14 cellular contexts compared by ENCODE assay signal in the genomic region with DNA sequence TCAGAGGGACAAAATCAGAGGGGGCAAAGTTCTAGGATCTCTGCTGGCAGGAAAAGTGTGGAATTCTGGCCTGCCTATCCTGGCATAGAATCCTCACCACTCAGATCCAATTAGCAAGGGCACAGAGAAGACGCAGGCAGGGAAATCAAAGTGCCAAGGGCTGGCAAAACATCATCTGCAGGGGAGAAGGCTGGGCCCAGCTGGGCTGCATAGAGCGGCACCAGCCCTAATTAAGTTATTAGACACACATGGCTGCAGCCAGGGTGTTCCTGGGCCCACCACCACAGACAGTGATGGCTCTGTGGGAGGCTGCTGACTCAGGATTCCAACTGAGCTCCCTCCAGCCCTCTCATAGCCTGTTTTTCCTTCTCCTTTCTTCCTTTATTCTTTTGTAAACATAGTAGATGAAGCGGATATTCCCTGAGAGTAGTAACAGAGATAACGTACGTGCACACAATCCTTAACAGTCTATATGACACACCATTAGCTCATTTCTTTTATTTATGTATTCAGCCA.
DNase-seq lines count a peak whose midpoint lies in the region; TF ChIP-seq lines count a peak whose summit lies in the region.
"Had no signal": no experiment of that assay in that cellular context is flagged by ENCODE, and none has a peak within 500 bp of the region (broad histone marks: within the 10 kb centered on the region; RNA-seq: fewer than 3 reads in every experiment).

No MANE protein-coding gene starts in this region.

- H3K36me3 Mint-ChIP-seq in progenitor cell of endocrine pancreas (ENCODE audit: insufficient read depth) = peaks cover 6% of the 10 kb centered on the region
- H3K36me3 Mint-ChIP-seq in activated T-cell treated with anti-CD3 and anti-CD28 coated beads, Interleukin-2, amount 50 U/mL, for 24 hours (ENCODE audit: low read depth) = no peaks in the 10 kb centered on the region

- TF ChIP-seq POLR2A in testis (IDR thresholded peaks at IDR 0.05) = no peak

- WGBS in testis, 2 donors = 78 to 79% methylated on average over 5 of the region's 5 CpGs

- TF ChIP-seq CTCF in dorsolateral prefrontal cortex (IDR thresholded peaks at IDR 0.05 in 54 of 56, conservative IDR thresholded peaks at IDR 0.05 in 2 of 56; ENCODE audit: low read depth in 1 of 56, partially characterized antibody in 56 of 56) (no peak), progenitor cell of endocrine pancreas (IDR thresholded peaks at IDR 0.05; ENCODE audit: unreplicated experiment) (no peak), testis (IDR thresholded peaks at IDR 0.05) (no peak)

- H3K4me1 ChIP-seq in testis = no peaks in the 10 kb centered on the region
- H3K4me1 ChIP-seq: right lobe of liver had no signal

- H3K27me3 Mint-ChIP-seq in progenitor cell of endocrine pancreas = no peaks in the 10 kb centered on the region
- no peaks in the 10 kb centered on the region for H3K27me3 Mint-ChIP-seq in activated T-cell treated with anti-CD3 and anti-CD28 coated beads, Interleukin-2, amount 50 U/mL, for 24 hours
- H3K27me3 Mint-ChIP-seq: activated T-helper 17 cell treated with anti-CD3 and anti-CD28 coated beads, Interleukin-2, amount 50 U/mL, for 72 hours had no signal

- peak overlapping the region in 2 of 59 donors; percentile 3 to 13 for H3K27ac ChIP-seq in dorsolateral prefrontal cortex
- H3K27ac ChIP-seq in testis = no peak overlapping the region
- H3K27ac ChIP-seq: brain microvascular endothelial cell, right lobe of liver had no signal

- H3K36me3 ChIP-seq in testis (ENCODE audit: low read depth, missing control alignments) = no peaks in the 10 kb centered on the region
- H3K36me3 ChIP-seq: brain microvascular endothelial cell, right lobe of liver had no signal

- peak; percentile 27 for DNase-seq in NCI-H1092 (lab: John Stamatoyannopoulos, UW)
- peak; percentile 98 for DNase-seq in NCI-H69 (lab: John Stamatoyannopoulos, UW)
- DNase-seq in dorsolateral prefrontal cortex = peak in 6 of 10 donors; percentile 14 to 58 (median 42)
- no peak for DNase-seq in progenitor cell of endocrine pancreas (ENCODE audit: low spot score, unreplicated experiment)
- no peak for DNase-seq in testis
- DNase-seq in activated T-cell treated with anti-CD3 and anti-CD28 coated beads, Interleukin-2, amount 50 U/mL, for 24 hours = no peak
- no peak for DNase-seq in HPDE6-E6E7 (ENCODE audit: extremely low spot score)
- DNase-seq: activated CD4-positive, alpha-beta T cell treated with anti-CD3 and anti-CD28 coated beads, Interleukin-2, amount 50 U/mL, for 4 hours; brain microvascular endothelial cell; NCI-H1048; right lobe of liver; SIG-M5; stimulated activated CD4-positive, alpha-beta T cell treated with anti-CD3 and anti-CD28 coated beads, Interleukin-4, amount 100 ng/mL, for 24 hours had no signal

- H3K4me3 ChIP-seq in dorsolateral prefrontal cortex (no peak overlapping the region), testis (no peak overlapping the region)
- H3K4me3 ChIP-seq: right lobe of liver had no signal

- H3K4me3 Mint-ChIP-seq in progenitor cell of endocrine pancreas (ENCODE audit: low read depth) = no peak overlapping the region
- H3K4me3 Mint-ChIP-seq in activated T-cell treated with anti-CD3 and anti-CD28 coated beads, Interleukin-2, amount 50 U/mL, for 24 hours = no peak overlapping the region
- H3K4me3 Mint-ChIP-seq: activated T-helper 17 cell treated with anti-CD3 and anti-CD28 coated beads, Interleukin-2, amount 50 U/mL, for 72 hours had no signal

- no peaks in the 10 kb centered on the region for H3K4me1 Mint-ChIP-seq in progenitor cell of endocrine pancreas (ENCODE audit: low read depth)
- no peaks in the 10 kb centered on the region for H3K4me1 Mint-ChIP-seq in activated T-cell treated with anti-CD3 and anti-CD28 coated beads, Interleukin-2, amount 50 U/mL, for 24 hours (ENCODE audit: low read depth)
- H3K4me1 Mint-ChIP-seq: activated T-helper 17 cell treated with anti-CD3 and anti-CD28 coated beads, Interleukin-2, amount 50 U/mL, for 72 hours had no signal

- intact Hi-C loops in dorsolateral prefrontal cortex (cut with DNase I) = loop anchor here in 1 of 2 donors (5.0 to 10.0 kb wide), 2 partner anchors 234 to 444 kb away; no protein-coding TSS in a partner anchor
- intact Hi-C loops in testis (cut with DNase I; ENCODE audit: low total_unique reads) = no loop called here

- H3K9me3 Mint-ChIP-seq in progenitor cell of endocrine pancreas (ENCODE audit: low read depth) = peaks cover 6% of the 10 kb centered on the region
- H3K9me3 Mint-ChIP-seq in activated T-cell treated with anti-CD3 and anti-CD28 coated beads, Interleukin-2, amount 50 U/mL, for 24 hours = peaks cover 9% of the 10 kb centered on the region

- peak overlapping the region; percentile 65 for H3K27ac Mint-ChIP-seq in progenitor cell of endocrine pancreas
- no peak overlapping the region for H3K27ac Mint-ChIP-seq in activated T-cell treated with anti-CD3 and anti-CD28 coated beads, Interleukin-2, amount 50 U/mL, for 24 hours
- H3K27ac Mint-ChIP-seq: activated T-helper 17 cell treated with anti-CD3 and anti-CD28 coated beads, Interleukin-2, amount 50 U/mL, for 72 hours had no signal

- no peaks in the 10 kb centered on the region for H3K9me3 ChIP-seq in testis
- H3K9me3 ChIP-seq: right lobe of liver had no signal

- H3K27me3 ChIP-seq in dorsolateral prefrontal cortex = no peaks in the 10 kb centered on the region
- no peaks in the 10 kb centered on the region for H3K27me3 ChIP-seq in testis
- H3K27me3 ChIP-seq: brain microvascular endothelial cell, right lobe of liver had no signal

Comparison
In these comparisons a context has a peak if more than half of its experiments do, and no peak if none do; other contexts are left out.
1. DNase-seq: peak in NCI-H1092 (single experiment), NCI-H69 (single experiment) and dorsolateral prefrontal cortex (6 of 10); none in progenitor cell of endocrine pancreas (single experiment), testis (single experiment), activated T-cell treated with anti-CD3 and anti-CD28 coated beads, Interleukin-2, amount 50 U/mL, for 24 hours (single experiment) and HPDE6-E6E7 (single experiment).